Comparison of ENCODE assay signal across 13 cellular contexts in genomic region chr16:69669577-69669976, GRCh38. TPM values are rescaled to one million over a fixed set of nuclear protein-coding genes. Genes with fewer than 3 reads are reported as not detected.
A peak's percentile ranks its signal among the peaks of the same experiment; 100 is the strongest.
DNase-seq lines count a peak whose midpoint lies in the region; ATAC-seq and TF ChIP-seq lines count a peak whose summit lies in the region.
"Had no signal": no experiment of that assay in that cellular context is flagged by ENCODE, and none has a peak within 500 bp of the region (broad histone marks: within the 10 kb centered on the region; RNA-seq: fewer than 3 reads in every experiment).

No MANE protein-coding gene starts in this region.

- peaks cover 5% of the 10 kb centered on the region for H3K36me3 Mint-ChIP-seq in activated naive CD8-positive, alpha-beta T cell
- H3K36me3 Mint-ChIP-seq in activated naive CD8-positive, alpha-beta T cell treated with anti-CD3 and anti-CD28 coated beads, Interleukin-2, amount 50 U/mL, for 24 hours (ENCODE audit: low read depth): peaks cover 36% of the 10 kb centered on the region
- H3K36me3 Mint-ChIP-seq in chondrocyte (ENCODE audit: low read depth): peaks cover 17% of the 10 kb centered on the region

- no peak for ATAC-seq in activated naive CD8-positive, alpha-beta T cell treated with anti-CD3 and anti-CD28 coated beads, Interleukin-2, amount 50 U/mL, for 24 hours
- ATAC-seq in left lobe of liver: peak; percentile 88
- ATAC-seq: PC-3 had no signal

- no peaks in the 10 kb centered on the region for H3K9me3 Mint-ChIP-seq in activated naive CD8-positive, alpha-beta T cell (ENCODE audit: low read depth)
- no peaks in the 10 kb centered on the region for H3K9me3 Mint-ChIP-seq in activated naive CD8-positive, alpha-beta T cell treated with anti-CD3 and anti-CD28 coated beads, Interleukin-2, amount 50 U/mL, for 24 hours
- no peaks in the 10 kb centered on the region for H3K9me3 Mint-ChIP-seq in chondrocyte (ENCODE audit: low read depth)

- peak overlapping the region; percentile 16 for H3K27ac Mint-ChIP-seq in activated naive CD8-positive, alpha-beta T cell
- no peak overlapping the region for H3K27ac Mint-ChIP-seq in activated naive CD8-positive, alpha-beta T cell treated with anti-CD3 and anti-CD28 coated beads, Interleukin-2, amount 50 U/mL, for 24 hours
- peak overlapping the region; percentile 12 for H3K27ac Mint-ChIP-seq in chondrocyte (ENCODE audit: unreplicated experiment)

- H3K4me1 Mint-ChIP-seq in activated naive CD8-positive, alpha-beta T cell (ENCODE audit: low read depth): no peaks in the 10 kb centered on the region
- H3K4me1 Mint-ChIP-seq in activated naive CD8-positive, alpha-beta T cell treated with anti-CD3 and anti-CD28 coated beads, Interleukin-2, amount 50 U/mL, for 24 hours: no peaks in the 10 kb centered on the region
- H3K4me1 Mint-ChIP-seq in chondrocyte (ENCODE audit: low read depth): peaks cover 12% of the 10 kb centered on the region

- H3K27me3 Mint-ChIP-seq in activated naive CD8-positive, alpha-beta T cell: no peaks in the 10 kb centered on the region
- no peaks in the 10 kb centered on the region for H3K27me3 Mint-ChIP-seq in activated naive CD8-positive, alpha-beta T cell treated with anti-CD3 and anti-CD28 coated beads, Interleukin-2, amount 50 U/mL, for 24 hours
- H3K27me3 Mint-ChIP-seq in chondrocyte (ENCODE audit: low read depth): no peaks in the 10 kb centered on the region

- no peak for TF ChIP-seq CTCF in chondrocyte (IDR thresholded peaks at IDR 0.05)

- H3K4me3 Mint-ChIP-seq in activated naive CD8-positive, alpha-beta T cell: no peak overlapping the region
- no peak overlapping the region for H3K4me3 Mint-ChIP-seq in activated naive CD8-positive, alpha-beta T cell treated with anti-CD3 and anti-CD28 coated beads, Interleukin-2, amount 50 U/mL, for 24 hours
- H3K4me3 Mint-ChIP-seq in chondrocyte (ENCODE audit: unreplicated experiment): no peak overlapping the region

- DNase-seq in activated naive CD8-positive, alpha-beta T cell treated with anti-CD3 and anti-CD28 coated beads, Interleukin-2, amount 50 U/mL, for 24 hours: no peak
- no peak for DNase-seq in chondrocyte (ENCODE audit: low spot score)
- DNase-seq in left lobe of liver (ENCODE audit: low spot score): no peak
- no peak for DNase-seq in NCI-H446 treated with DMSO at 0.1 percent for 48 hours (lab: John Stamatoyannopoulos, UW)
- no peak for DNase-seq in SW480 (ENCODE audit: low spot score)
- DNase-seq in iPS-NIHi7 (ENCODE audit: extremely low spot score): no peak
- no peak for DNase-seq in SIG-M5 treated with dmso at 0.1 percent for 504 hours (lab: John Stamatoyannopoulos, UW; ENCODE audit: unreplicated experiment)
- DNase-seq: C1 segment of cervical spinal cord, NCI-H146, NCI-H2227 treated with DMSO at 0.1 percent for 48 hours, NCI-H69, PC-3 had no signal

RNA-seq across cellular contexts. Expression of gene NQO1, which starts 56.8 kb away (rescaled TPM):
- total RNA-seq in chondrocyte: 64.3 to 345 TPM (median 68.8 TPM) in 3 replicates
- total RNA-seq in left lobe of liver: 4.9 TPM

Comparison
In these comparisons a context has a peak if more than half of its experiments do, and no peak if none do; other contexts are left out.
1. RNA of gene NQO1, which starts 56.8 kb away (total RNA-seq): 64.3 to 345 TPM in chondrocyte; 4.9 TPM in left lobe of liver (single experiment); every median in the first group is over 10 times any median in the second.